9 cellular contexts compared by ENCODE assay signal in the genomic region with DNA sequence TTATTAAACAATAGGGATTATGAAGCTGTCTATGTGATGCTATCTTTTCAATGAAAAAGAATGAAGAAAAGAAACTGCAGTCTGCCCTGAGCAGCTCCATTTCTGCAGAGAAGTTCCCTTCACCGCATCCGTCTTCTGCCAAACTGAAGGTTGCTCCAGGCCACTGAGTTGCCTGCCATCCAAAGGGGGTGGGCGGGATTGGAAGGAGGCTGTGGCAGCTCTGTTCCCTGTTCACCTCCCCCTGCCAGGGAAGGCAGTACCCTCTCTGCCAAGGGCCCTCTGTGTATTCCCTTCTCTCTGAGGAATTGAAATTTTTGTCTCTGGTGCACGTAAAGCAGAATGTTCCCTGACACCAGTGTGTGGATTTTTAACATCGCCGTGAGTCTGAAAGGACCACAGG.
"Had no signal": no experiment of that assay in that cellular context is flagged by ENCODE, and none has a peak within 500 bp of the region (broad histone marks: within the 10 kb centered on the region; RNA-seq: fewer than 3 reads in every experiment).

No MANE protein-coding gene starts in this region.

- H3K27ac Mint-ChIP-seq: GM23338, HFFc6 had no signal

- H3K36me3 ChIP-seq: HAP-1 had no signal

- DNase-seq: GM23248, GOT3, H7, H9, HCEC 1CT, HFFc6 had no signal

- H3K9me3 ChIP-seq: HAP-1 had no signal

- H3K9ac ChIP-seq: GM23248 had no signal

- H3K4me3 ChIP-seq: GM23248, GM23338, HAP-1 had no signal

- ATAC-seq: GM23338, HCT116 had no signal

- H3K4me1 Mint-ChIP-seq: GM23338, H9 had no signal

- H3K4me1 ChIP-seq: HAP-1 had no signal

- H3K4me3 Mint-ChIP-seq: GM23338, H9, HFFc6 had no signal

- H3K27ac ChIP-seq: GM23248 had no signal
